8 cellular contexts compared by ENCODE assay signal in the genomic region with DNA sequence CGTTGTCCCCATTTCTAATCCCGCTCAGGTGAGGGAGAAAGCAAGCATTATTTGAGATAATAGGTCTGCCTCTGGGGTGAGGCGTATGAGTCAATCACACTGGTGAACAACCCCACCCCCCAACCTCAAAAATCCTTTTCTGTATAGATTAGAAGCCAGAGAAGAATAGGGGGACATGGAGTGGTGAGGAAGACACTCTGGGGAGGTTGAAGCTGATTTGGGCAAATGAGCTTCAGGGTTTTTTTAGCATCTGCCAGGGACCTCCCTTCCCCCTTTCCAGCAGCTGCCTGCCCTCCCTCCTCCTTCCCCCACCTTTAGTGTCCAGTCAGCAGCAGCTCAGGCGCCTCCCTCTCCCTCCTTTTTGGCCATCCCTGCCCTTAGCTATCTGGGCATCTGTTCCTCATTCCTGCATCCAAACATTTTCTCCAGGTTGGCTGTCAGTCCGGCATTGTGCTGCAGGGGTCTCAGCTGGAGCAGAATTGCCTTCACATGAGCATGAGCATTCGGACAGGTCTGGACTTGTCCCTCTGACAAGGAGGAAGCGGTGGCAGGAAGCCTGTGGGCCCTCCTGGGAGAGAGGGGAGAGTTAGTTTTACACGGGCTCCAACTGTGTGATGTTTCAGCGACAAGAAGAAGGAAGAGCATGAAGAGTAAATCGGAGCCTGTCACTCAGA. TPM values are rescaled to one million over a fixed set of nuclear protein-coding genes. Genes with fewer than 3 reads are reported as not detected.
DNase-seq lines count a peak whose midpoint lies in the region; ATAC-seq and TF ChIP-seq lines count a peak whose summit lies in the region.

No MANE protein-coding gene starts in this region.

- H3K4me3 ChIP-seq in CD4-positive, alpha-beta memory T cell (ENCODE audit: low read length in 2 of 2), result peak overlapping the region in 1 of 2 donors; percentile 51
- no peak overlapping the region for H3K4me3 ChIP-seq in prostate gland

- no peak for TF ChIP-seq CTCF in prostate gland (IDR thresholded peaks at IDR 0.05)

- no peaks in the 10 kb centered on the region for H3K36me3 Mint-ChIP-seq in CD4-positive, alpha-beta memory T cell

- intact Hi-C loops in CD4-positive, alpha-beta memory T cell (cut with micrococcal nuclease), result loop anchor here (1.0 to 5.0 kb wide), 4 partner anchors 53 to 176 kb away; no protein-coding TSS in a partner anchor
- intact Hi-C loops in prostate gland (cut with DNase I), result loop anchor here (2.0 kb wide), 1 partner anchor 30 kb away; a partner anchor contains a TSS

- peak overlapping the region; percentile 50 for H3K27ac ChIP-seq in CD4-positive, alpha-beta memory T cell (ENCODE audit: low read depth, low read length)
- peak overlapping the region in 1 of 2 donors; percentile 3 for H3K27ac ChIP-seq in prostate gland

- ATAC-seq in GM19351 (IDR thresholded peaks at IDR 0.05; ENCODE audit: unreplicated experiment) (peak; percentile 43), SK-N-SH treated with all-trans-retinoic acid at 6 μM for 48 hours (peak; percentile 67), HG03521 (IDR thresholded peaks at IDR 0.05; ENCODE audit: unreplicated experiment) (no peak)

- no peak for TF ChIP-seq POLR2A in prostate gland (IDR thresholded peaks at IDR 0.05)

- H3K9me3 ChIP-seq in CD4-positive, alpha-beta memory T cell (ENCODE audit: control insufficient read depth in 1 of 2, low read length in 2 of 2), result no peaks in the 10 kb centered on the region
- no peaks in the 10 kb centered on the region for H3K9me3 ChIP-seq in prostate gland

- peak in 2 of 5 donors; percentile 6 to 60 for DNase-seq in CD4-positive, alpha-beta memory T cell
- DNase-seq in NCI-H1105 (lab: John Stamatoyannopoulos, UW), result peak; percentile 62
- peak; percentile 31 for DNase-seq in globus pallidus (ENCODE audit: low spot score)
- peak; percentile 69 for DNase-seq in prostate gland (ENCODE audit: low spot score)
- DNase-seq in T-helper 1 cell, result no peak

- H3K27me3 Mint-ChIP-seq in CD4-positive, alpha-beta memory T cell, result no peaks in the 10 kb centered on the region

- 26% methylated on average over 10 of the region's 10 CpGs for WGBS in prostate gland

- H3K36me3 ChIP-seq in CD4-positive, alpha-beta memory T cell (ENCODE audit: insufficient read depth, low read length), result no peaks in the 10 kb centered on the region
- no peaks in the 10 kb centered on the region for H3K36me3 ChIP-seq in prostate gland

- peaks cover 46% of the 10 kb centered on the region for H3K4me1 ChIP-seq in CD4-positive, alpha-beta memory T cell (ENCODE audit: insufficient read depth, low read length)
- H3K4me1 ChIP-seq in prostate gland (replicated peaks), result no peaks in the 10 kb centered on the region

- H3K4me1 Mint-ChIP-seq in CD4-positive, alpha-beta memory T cell, result peaks cover 10 to 20% (median 19%) of the 10 kb centered on the region in 4 donors

- H3K4me3 Mint-ChIP-seq in CD4-positive, alpha-beta memory T cell, result no peak overlapping the region

- no peaks in the 10 kb centered on the region for H3K9me3 Mint-ChIP-seq in CD4-positive, alpha-beta memory T cell

- no peak overlapping the region for H3K27ac Mint-ChIP-seq in CD4-positive, alpha-beta memory T cell

- CTCF ChIA-PET in CD4-positive, alpha-beta memory T cell (lab: Charles Lee; ENCODE audit: partially characterized antibody), result interaction anchor here (0.8 to 1.7 kb wide), 4 partner anchors 27 to 154 kb away, joined by 3 to 7 read pairs (median 3); no protein-coding TSS in a partner anchor

- POLR2A ChIA-PET in CD4-positive, alpha-beta memory T cell (lab: Charles Lee; ENCODE audit: partially characterized antibody), result interaction anchor here (0.6 to 2.5 kb wide), 14 partner anchors 8 to 181 kb away, joined by 3 to 30 read pairs (median 8); a partner anchor contains a TSS

- H3K27me3 ChIP-seq in CD4-positive, alpha-beta memory T cell (ENCODE audit: insufficient read depth, low read length), result no peaks in the 10 kb centered on the region
- H3K27me3 ChIP-seq in prostate gland (replicated peaks; ENCODE audit: insufficient read depth), result no peaks in the 10 kb centered on the region

TF ChIP-seq in SK-N-SH treated with all-trans-retinoic acid at 6 μM for 48 hours, 23 proteins besides CTCF, POLR2A, EP300 and RAD21:
- peak; percentile 41; the same call in 1 of the 2 replicates for TF ChIP-seq TCF4 (CRISPR knock-in tag; IDR thresholded peaks at IDR 0.05; ENCODE audit: borderline replicate concordance)
- no peak for TF ChIP-seq PPARA (CRISPR knock-in tag; IDR thresholded peaks at IDR 0.05; ENCODE audit: borderline replicate concordance)

RNA-seq across cellular contexts. Expression of a gene that starts 30.8 kb away (rescaled TPM):
- total RNA-seq in CD4-positive, alpha-beta memory T cell, result under 1 TPM; 0.44 to 0.55 TPM
- polyA plus RNA-seq in CD4-positive, alpha-beta memory T cell, result under 1 TPM in 1 of 2 donors, not detected in 1; 0.39 TPM
- total RNA-seq in prostate gland, result 10 to 100 TPM; 37.1 to 70.7 TPM

Comparison
In these comparisons a context has a peak if more than half of its experiments do, and no peak if none do; other contexts are left out.
1. DNase-seq: peak in NCI-H1105 (single experiment), globus pallidus (single experiment) and prostate gland (single experiment); none in T-helper 1 cell (0 of 5).
2. RNA of a gene that starts 30.8 kb away (total RNA-seq): 37.1 to 70.7 TPM in prostate gland; 0.44 to 0.55 TPM in CD4-positive, alpha-beta memory T cell; every median in the first group is over 10 times any median in the second.